Comparison of ENCODE assay signal across 16 cellular contexts in genomic region chr9:112914524-112914923, GRCh38. TPM values are rescaled to one million over a fixed set of nuclear protein-coding genes. Genes with fewer than 3 reads are reported as not detected.
"Had no signal": no experiment of that assay in that cellular context is flagged by ENCODE, and none has a peak within 500 bp of the region (broad histone marks: within the 10 kb centered on the region; RNA-seq: fewer than 3 reads in every experiment).

No MANE protein-coding gene starts in this region.

- H3K27me3 ChIP-seq: stomach had no signal

- H3K27ac Mint-ChIP-seq: activated CD4-positive, alpha-beta T cell treated with anti-CD3 and anti-CD28 coated beads, Interleukin-2, amount 10 ng/mL, durations not matched to agents 24 days and 14 days; activated naive CD4-positive, alpha-beta T cell treated with anti-CD3 and anti-CD28 coated beads for 36 hours; activated T-helper 17 cell treated with anti-CD3 and anti-CD28 coated beads, Interleukin-2, amount 50 U/mL, for 72 hours; naive B cell had no signal

- H3K4me1 ChIP-seq: parathyroid adenoma had no signal

- H3K27ac ChIP-seq: cardiac muscle cell, coronary artery, parathyroid adenoma, stomach had no signal

- H3K4me1 Mint-ChIP-seq: activated CD4-positive, alpha-beta T cell treated with anti-CD3 and anti-CD28 coated beads, Interleukin-2, amount 10 ng/mL, durations not matched to agents 24 days and 14 days; activated T-helper 17 cell treated with anti-CD3 and anti-CD28 coated beads, Interleukin-2, amount 50 U/mL, for 72 hours; naive B cell had no signal

- H3K4me3 Mint-ChIP-seq: activated CD4-positive, alpha-beta T cell treated with anti-CD3 and anti-CD28 coated beads, Interleukin-2, amount 10 ng/mL, durations not matched to agents 24 days and 14 days; activated naive CD4-positive, alpha-beta T cell treated with anti-CD3 and anti-CD28 coated beads for 36 hours; activated T-helper 17 cell treated with anti-CD3 and anti-CD28 coated beads, Interleukin-2, amount 50 U/mL, for 72 hours; naive B cell had no signal

- H3K36me3 Mint-ChIP-seq: naive B cell had no signal

- H3K9me3 Mint-ChIP-seq: activated CD4-positive, alpha-beta T cell treated with anti-CD3 and anti-CD28 coated beads, Interleukin-2, amount 10 ng/mL, durations not matched to agents 24 days and 14 days; activated naive CD4-positive, alpha-beta T cell treated with anti-CD3 and anti-CD28 coated beads for 36 hours; activated T-helper 17 cell treated with anti-CD3 and anti-CD28 coated beads, Interleukin-2, amount 50 U/mL, for 72 hours; naive B cell had no signal

- H3K4me3 ChIP-seq: cardiac muscle cell, coronary artery, stomach had no signal

- DNase-seq: activated CD4-positive, alpha-beta T cell treated with anti-CD3 and anti-CD28 coated beads, Interleukin-2, amount 10 ng/mL, durations not matched to agents 24 days and 14 days; activated CD8-positive, alpha-beta memory T cell treated with anti-CD3 and anti-CD28 coated beads for 24 hours; activated naive CD4-positive, alpha-beta T cell treated with anti-CD3 and anti-CD28 coated beads for 36 hours; effector CD4-positive, alpha-beta T cell; naive B cell; stimulated activated CD4-positive, alpha-beta T cell treated with anti-CD3 and anti-CD28 coated beads, Interleukin-15, amount 100 ng/mL, for 24 hours; stimulated activated CD4-positive, alpha-beta T cell treated with anti-CD3 and anti-CD28 coated beads, Interleukin-4, amount 100 ng/mL, for 24 hours; stomach had no signal

- ATAC-seq: activated T-helper 17 cell treated with anti-CD3 and anti-CD28 coated beads, Interleukin-2, amount 50 U/mL, for 72 hours had no signal

- H3K36me3 ChIP-seq: cardiac muscle cell, stomach had no signal

RNA-seq across cellular contexts. Expression of gene SLC46A2, which starts 23.8 kb away (rescaled TPM):
- total RNA-seq: activated CD4-positive, alpha-beta T cell treated with anti-CD3 and anti-CD28 coated beads, Interleukin-2, amount 10 ng/mL, durations not matched to agents 24 days and 14 days; activated naive CD4-positive, alpha-beta T cell treated with anti-CD3 and anti-CD28 coated beads for 36 hours; activated T-helper 17 cell treated with anti-CD3 and anti-CD28 coated beads, Interleukin-2, amount 50 U/mL, for 72 hours; astrocyte; cardiac muscle cell; fibroblast of lung; kidney epithelial cell; renal cortical epithelial cell; stomach had no signal
